12 cellular contexts compared by ENCODE assay signal in the genomic region with DNA sequence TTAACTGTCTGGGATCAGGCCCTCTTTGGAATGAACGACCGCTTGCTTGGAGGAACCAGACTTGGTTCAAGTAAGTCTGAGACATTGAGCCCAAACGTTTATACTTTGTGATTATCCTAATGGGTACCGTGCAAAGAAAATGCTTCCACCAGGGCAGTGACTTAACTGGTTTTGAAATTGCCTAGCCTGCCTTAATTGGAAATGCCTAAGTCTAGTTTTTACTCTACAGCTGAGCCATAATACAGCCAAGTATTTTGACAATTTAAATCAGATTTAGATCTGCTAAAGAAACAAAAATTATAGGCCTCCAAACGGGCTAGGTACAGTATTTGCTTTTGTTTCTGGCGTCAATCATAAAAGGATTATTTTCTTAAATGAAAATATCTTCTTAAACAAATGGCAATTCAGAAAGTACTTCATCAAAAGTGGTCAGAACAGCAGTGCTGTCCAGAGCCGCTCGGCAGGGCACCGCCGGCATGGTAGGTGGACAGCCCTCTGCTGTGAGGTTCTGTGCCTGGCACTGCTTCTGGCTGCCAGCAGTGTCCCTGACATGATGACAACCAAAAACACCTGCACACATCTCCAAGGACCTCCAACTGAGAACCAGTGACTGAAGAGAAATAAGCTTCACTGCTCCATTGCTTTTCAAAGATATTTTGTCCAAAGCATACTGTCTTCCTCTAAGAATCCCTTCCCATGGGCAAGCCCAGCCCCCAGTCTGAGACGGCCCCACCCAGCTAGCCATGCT. TPM values are rescaled to one million over a fixed set of nuclear protein-coding genes. Genes with fewer than 3 reads are reported as not detected.
A peak's percentile ranks its signal among the peaks of the same experiment; 100 is the strongest.
DNase-seq lines count a peak whose midpoint lies in the region; ATAC-seq, FAIRE-seq and TF ChIP-seq lines count a peak whose summit lies in the region.
"Had no signal": no experiment of that assay in that cellular context is flagged by ENCODE, and none has a peak within 500 bp of the region (broad histone marks: within the 10 kb centered on the region; RNA-seq: fewer than 3 reads in every experiment).

No MANE protein-coding gene starts in this region.

- H3K9me3 ChIP-seq in HepG2 (ENCODE audit: low read length), result no peaks in the 10 kb centered on the region
- no peaks in the 10 kb centered on the region for H3K9me3 ChIP-seq in right lobe of liver
- H3K9me3 ChIP-seq: BE2C had no signal

- peaks cover 67% of the 10 kb centered on the region for H3K36me3 Mint-ChIP-seq in activated CD8-positive, alpha-beta T cell treated with anti-CD3 and anti-CD28 coated beads, Interleukin-2, amount 10 ng/mL, durations not matched to agents 7 days and 5 days (ENCODE audit: low read depth)
- H3K36me3 Mint-ChIP-seq in type B pancreatic cell, result peaks cover 21% of the 10 kb centered on the region

- H3K27ac Mint-ChIP-seq in activated CD8-positive, alpha-beta T cell treated with anti-CD3 and anti-CD28 coated beads, Interleukin-2, amount 10 ng/mL, durations not matched to agents 7 days and 5 days, result peak overlapping the region; percentile 39
- H3K27ac Mint-ChIP-seq in type B pancreatic cell, result peak overlapping the region; percentile 74

- DNase-seq in HepG2 (ENCODE audit: low spot score) (no peak), right lobe of liver (no peak), left colon (no peak), type B pancreatic cell (ENCODE audit: extremely low spot score, unreplicated experiment) (no peak), NCI-H1417 treated with DMSO at 0.1 percent for 48 hours (lab: John Stamatoyannopoulos, UW) (no peak)
- DNase-seq in activated CD8-positive, alpha-beta T cell treated with anti-CD3 and anti-CD28 coated beads, Interleukin-2, amount 10 ng/mL, durations not matched to agents 7 days and 5 days, result no peak
- DNase-seq: BE2C, NCI-H1105 treated with DMSO at 0.1 percent for 48 hours, NCI-H526 had no signal

- no peak overlapping the region for H3K9ac ChIP-seq in HepG2 (ENCODE audit: insufficient read depth, low read depth, low read length)

- FAIRE-seq in HepG2 (lab: Jason Lieb, UNC), result no peak

- H3K27me3 ChIP-seq in HepG2 (ENCODE audit: control insufficient read depth in 1 of 2, insufficient read depth in 2 of 2, low read length in 2 of 2) (no peaks in the 10 kb centered on the region), right lobe of liver (no peaks in the 10 kb centered on the region)
- H3K27me3 ChIP-seq: BE2C had no signal

- H3K4me1 Mint-ChIP-seq in activated CD8-positive, alpha-beta T cell treated with anti-CD3 and anti-CD28 coated beads, Interleukin-2, amount 10 ng/mL, durations not matched to agents 7 days and 5 days (ENCODE audit: low read depth), result no peaks in the 10 kb centered on the region
- peaks cover 32% of the 10 kb centered on the region for H3K4me1 Mint-ChIP-seq in type B pancreatic cell (ENCODE audit: unreplicated experiment)
- H3K4me1 Mint-ChIP-seq: neural crest cell had no signal

- ATAC-seq in HepG2, result no peak
- no peak for ATAC-seq in right lobe of liver
- peak; percentile 3 for ATAC-seq in activated CD8-positive, alpha-beta T cell treated with anti-CD3 and anti-CD28 coated beads, Interleukin-2, amount 10 ng/mL, durations not matched to agents 7 days and 5 days
- ATAC-seq in left colon, result peak; percentile 15
- ATAC-seq in GM21723 (IDR thresholded peaks at IDR 0.05; ENCODE audit: unreplicated experiment), result no peak
- ATAC-seq in HG03571 (IDR thresholded peaks at IDR 0.05; ENCODE audit: unreplicated experiment), result no peak

- TF ChIP-seq RAD21 in HepG2 (CRISPR knock-in tag; IDR thresholded peaks at IDR 0.05), result no peak

- intact Hi-C loops in HepG2 (cut with micrococcal nuclease; ENCODE audit: unreplicated experiment) (no loop called here), right lobe of liver (cut with DNase I) (no loop called here), left colon (cut with DNase I, micrococcal nuclease) (no loop called here)

- H3K9me3 Mint-ChIP-seq in activated CD8-positive, alpha-beta T cell treated with anti-CD3 and anti-CD28 coated beads, Interleukin-2, amount 10 ng/mL, durations not matched to agents 7 days and 5 days (ENCODE audit: insufficient read depth), result no peaks in the 10 kb centered on the region
- H3K9me3 Mint-ChIP-seq in type B pancreatic cell, result no peaks in the 10 kb centered on the region
- H3K9me3 Mint-ChIP-seq: neural crest cell had no signal

- BruUV-seq in HepG2 (replicated peaks; lab: Mats Ljungman, UMichigan), result no TSS peak

- WGBS in HepG2 (ENCODE audit: low lambda C conversion rate), result 82% methylated on average over 11 of the region's 11 CpGs
- 78% methylated on average over 8 of the region's 11 CpGs for WGBS in right lobe of liver (ENCODE audit: insufficient coverage, low coverage, low lambda C conversion rate, missing lambda C conversion rate)

- no peak overlapping the region for H3K4me3 Mint-ChIP-seq in activated CD8-positive, alpha-beta T cell treated with anti-CD3 and anti-CD28 coated beads, Interleukin-2, amount 10 ng/mL, durations not matched to agents 7 days and 5 days
- peak overlapping the region; percentile 44 for H3K4me3 Mint-ChIP-seq in type B pancreatic cell
- H3K4me3 Mint-ChIP-seq: neural crest cell had no signal

- TF ChIP-seq EP300 in HepG2 (IDR thresholded peaks at IDR 0.05; ENCODE audit: low read depth in 2 of 2, low read length in 2 of 2) (no peak), HepG2 (CRISPR knock-in tag; IDR thresholded peaks at IDR 0.05; ENCODE audit: borderline replicate concordance) (no peak)

- H3K4me1 ChIP-seq in HepG2 (ENCODE audit: insufficient read depth, low read length) (no peaks in the 10 kb centered on the region), right lobe of liver (no peaks in the 10 kb centered on the region)

- H3K79me2 ChIP-seq in HepG2 (ENCODE audit: insufficient read depth, low read length), result no peaks in the 10 kb centered on the region

- H3K36me3 ChIP-seq in HepG2 (replicated peaks in 1 of 2; ENCODE audit: control insufficient read depth in 1 of 2, insufficient read depth in 2 of 2, low read length in 2 of 2) (peaks cover 14 to 32% of the 10 kb centered on the region in 2 experiments; a peak in 4 of 5 replicates), right lobe of liver (peaks cover 0 to 37% (median 11%) of the 10 kb centered on the region in 4 donors)

- H2AFZ ChIP-seq in HepG2 (ENCODE audit: low read length), result no peak overlapping the region

- no peak overlapping the region for H3K27ac ChIP-seq in HepG2 (ENCODE audit: extremely low read length, insufficient read depth, low read length)
- no peak overlapping the region for H3K27ac ChIP-seq in right lobe of liver

- POLR2A ChIA-PET in HepG2 (lab: Yijun Ruan, JAX), result no interaction called here
- POLR2A ChIA-PET in activated CD8-positive, alpha-beta T cell treated with anti-CD3 and anti-CD28 coated beads, Interleukin-2, amount 10 ng/mL, durations not matched to agents 7 days and 5 days (lab: Charles Lee), result interaction anchor here (1.2 kb wide), 1 partner anchor 8 kb away, joined by 6 read pairs; no protein-coding TSS in a partner anchor

- TF ChIP-seq CTCF in HepG2 (CRISPR knock-in tag; IDR thresholded peaks at IDR 0.05) (no peak), right lobe of liver (IDR thresholded peaks at IDR 0.05) (no peak), type B pancreatic cell (conservative IDR thresholded peaks at IDR 0.05) (no peak)

- no peak overlapping the region for H3K4me2 ChIP-seq in HepG2 (ENCODE audit: low read depth, low read length)

- H4K20me1 ChIP-seq in HepG2 (ENCODE audit: insufficient read depth, low read length), result no peaks in the 10 kb centered on the region

- no peaks in the 10 kb centered on the region for H3K27me3 Mint-ChIP-seq in activated CD8-positive, alpha-beta T cell treated with anti-CD3 and anti-CD28 coated beads, Interleukin-2, amount 10 ng/mL, durations not matched to agents 7 days and 5 days (ENCODE audit: low read depth)
- H3K27me3 Mint-ChIP-seq in type B pancreatic cell, result no peaks in the 10 kb centered on the region

- TF ChIP-seq POLR2A in HepG2 (IDR thresholded peaks at IDR 0.05; ENCODE audit: insufficient read depth in 1 of 2, low read depth in 2 of 2, low read length in 2 of 2) (no peak), right lobe of liver (IDR thresholded peaks at IDR 0.05) (no peak)

- in situ Hi-C loops in HepG2 (cut with HindIII; ENCODE audit: extremely low pct_ligation_motif_present, low pct_unique_long_range_greater_than_20kb), result no loop called here

- no peak overlapping the region for H3K4me3 ChIP-seq in HepG2 (replicated peaks in 1 of 3; ENCODE audit: insufficient read depth in 1 of 3, low read depth in 2 of 3, low read length in 3 of 3)
- no peak overlapping the region for H3K4me3 ChIP-seq in right lobe of liver

- CTCF ChIA-PET in HepG2 (lab: Yijun Ruan, JAX; ENCODE audit: low intra/inter-chr PET ratio, low total read pairs), result no interaction called here
- CTCF ChIA-PET in activated CD8-positive, alpha-beta T cell treated with anti-CD3 and anti-CD28 coated beads, Interleukin-2, amount 10 ng/mL, durations not matched to agents 7 days and 5 days (lab: Charles Lee), result no interaction called here

RNA-seq across cellular contexts. Expression of gene EZR, which starts 55.6 kb away (rescaled TPM):
- 60.3 and 75.7 TPM in 2 replicates for total RNA-seq in HepG2 (2016; rRNA removed; fragmentation: Illumina TruSeq; extraction: Trizol)
- 8.6 and 10.8 TPM in 2 replicates for total RNA-seq in HepG2 (2016; cell fraction: cytosol; rRNA removed; fragmentation: Illumina TruSeq; extraction: Trizol; ENCODE audit: low read depth)
- total RNA-seq in HepG2 (2016; cell fraction: insoluble cytoplasmic fraction; rRNA removed; fragmentation: Illumina TruSeq; extraction: Trizol), result 63.6 and 68.8 TPM in 2 replicates
- 21.2 and 23.3 TPM in 2 replicates for total RNA-seq in HepG2 (2016; cell fraction: membrane; rRNA removed; fragmentation: Illumina TruSeq; extraction: Trizol)
- 35.3 and 38.9 TPM in 2 replicates for total RNA-seq in HepG2 (2016; cell fraction: nucleus; rRNA removed; fragmentation: Illumina TruSeq; extraction: Trizol)
- polyA plus RNA-seq in HepG2 (2011; rRNA removed), result 34.7 and 36.8 TPM in 2 replicates
- 34.1 and 34.2 TPM in 2 replicates for polyA plus RNA-seq in HepG2 (2011; cell fraction: cytosol; rRNA removed)
- polyA plus RNA-seq in HepG2 (2011; cell fraction: nucleus; rRNA removed), result 25.0 and 25.8 TPM in 2 replicates
- 18.5 and 28.6 TPM in 2 replicates for polyA plus RNA-seq in HepG2 (2012)
- 5.0 and 5.1 TPM in 2 replicates for polyA plus RNA-seq in HepG2 (2016; cell fraction: cytosol; fragmentation: Illumina TruSeq; extraction: Trizol; ENCODE audit: low read depth)
- 79.1 and 90.3 TPM in 2 replicates for polyA plus RNA-seq in HepG2 (2016; cell fraction: insoluble cytoplasmic fraction; fragmentation: Illumina TruSeq; extraction: Trizol; ENCODE audit: low read depth)
- 12.2 TPM in 2 replicates for polyA plus RNA-seq in HepG2 (2016; cell fraction: membrane; fragmentation: Illumina TruSeq; extraction: Trizol; ENCODE audit: low read depth)
- 60.9 and 63.5 TPM in 2 replicates for polyA plus RNA-seq in HepG2 (2016; cell fraction: nucleus; fragmentation: Illumina TruSeq; extraction: Trizol; ENCODE audit: insufficient read depth, low read depth)
- 45.1 and 93.9 TPM in 2 replicates for polyA minus RNA-seq in HepG2 (2011; rRNA and poly(A)+ RNA removed; ENCODE audit: low replicate concordance)
- 28.8 and 29.4 TPM in 2 replicates for polyA minus RNA-seq in HepG2 (2011; cell fraction: cytosol; rRNA and poly(A)+ RNA removed)
- polyA minus RNA-seq in HepG2 (2011; cell fraction: nucleus; rRNA and poly(A)+ RNA removed), result 17.6 and 19.8 TPM in 2 replicates
- 100 to 1,000 TPM in 1 of 6 experiments, 10 to 100 TPM in 5; 26.4 to 161 (median 35.9) TPM for total RNA-seq in right lobe of liver
- 100 to 1,000 TPM; 177 to 180 TPM for total RNA-seq in activated CD8-positive, alpha-beta T cell treated with anti-CD3 and anti-CD28 coated beads, Interleukin-2, amount 10 ng/mL, durations not matched to agents 7 days and 5 days
- total RNA-seq in left colon, result 100 to 1,000 TPM; 368 to 492 TPM
- 166 and 349 TPM in 2 replicates for total RNA-seq in type B pancreatic cell (ENCODE audit: low replicate concordance)

Comparison
In these comparisons a context has a peak if more than half of its experiments do, and no peak if none do; other contexts are left out.
1. ATAC-seq: peak in activated CD8-positive, alpha-beta T cell treated with anti-CD3 and anti-CD28 coated beads, Interleukin-2, amount 10 ng/mL, durations not matched to agents 7 days and 5 days (single experiment) and left colon (single experiment); none in HepG2 (single experiment), right lobe of liver (0 of 4), GM21723 (single experiment) and HG03571 (single experiment).